In the genomic region with DNA sequence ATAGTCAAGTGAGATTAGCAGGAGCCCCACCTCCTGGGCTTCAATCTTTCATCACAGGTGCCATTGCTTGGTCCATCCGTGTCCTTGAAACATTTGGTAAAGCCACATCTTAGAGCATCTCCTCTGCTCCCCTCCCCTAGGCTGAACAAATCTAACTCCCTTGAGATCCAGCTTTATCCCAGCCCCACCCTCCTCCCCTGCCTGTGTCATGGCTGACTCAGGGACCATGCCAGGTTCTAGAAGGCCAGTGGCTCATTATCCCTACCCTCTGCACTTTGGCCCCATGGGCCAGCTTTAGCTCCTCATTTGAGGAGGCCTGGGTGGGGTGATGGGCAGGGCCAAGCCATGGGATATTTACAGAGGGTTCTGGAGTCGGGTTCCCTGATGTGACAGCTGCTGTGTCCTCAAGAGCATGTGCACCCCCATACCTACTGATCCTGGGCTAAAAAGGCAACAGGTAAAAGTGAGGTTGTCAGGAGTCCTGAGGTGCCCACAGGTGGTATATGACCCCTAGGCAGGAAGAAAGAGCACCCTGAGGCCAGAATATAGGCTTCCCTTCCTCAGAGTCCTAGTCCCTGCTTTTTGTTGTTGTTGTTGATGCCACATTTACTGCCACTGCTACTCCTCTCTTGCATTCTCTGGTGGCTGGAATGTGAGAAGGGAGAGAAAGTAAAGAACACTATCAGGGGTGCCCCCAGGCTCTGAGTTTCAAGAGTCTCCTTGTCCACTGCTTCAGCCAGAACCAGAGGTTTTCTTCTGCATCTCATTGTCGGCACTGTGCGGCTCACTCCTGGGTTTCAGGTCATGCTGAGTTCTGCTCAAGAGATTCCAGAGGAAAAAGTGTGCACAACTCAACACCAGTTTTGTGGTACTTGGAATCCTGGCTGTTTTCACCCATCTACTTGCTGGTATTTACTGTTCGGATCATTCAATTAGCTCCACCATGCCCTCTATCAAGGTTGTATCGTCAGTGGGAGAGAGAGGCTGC, we compare ENCODE assay signal across 24 cellular contexts.
"Had no signal": no experiment of that assay in that cellular context is flagged by ENCODE, and none has a peak within 500 bp of the region (broad histone marks: within the 10 kb centered on the region; RNA-seq: fewer than 3 reads in every experiment).

No MANE protein-coding gene starts in this region.

- H3K9me3 Mint-ChIP-seq: activated B cell treated with CpG ODN at 0.5 μM for 24 hours; activated naive CD4-positive, alpha-beta T cell treated with anti-CD3 and anti-CD28 coated beads, Interleukin-2, amount 50 U/mL, for 72 hours; brain; immature natural killer cell; natural killer cell; stimulated activated naive CD8-positive, alpha-beta T cell treated with anti-CD3 and anti-CD28 coated beads, Interleukin-15, Interleukin-2, amounts not matched to agents 100 ng/mL and 50 ng/mL, for 24 hours had no signal

- H3K27me3 Mint-ChIP-seq: progenitor cell of endocrine pancreas had no signal

- H3K4me3 Mint-ChIP-seq: activated B cell treated with CpG ODN at 0.5 μM for 24 hours; activated CD4-positive, alpha-beta T cell treated with anti-CD3 and anti-CD28 coated beads for 36 hours; brain; immature natural killer cell; natural killer cell; stimulated activated naive CD8-positive, alpha-beta T cell treated with anti-CD3 and anti-CD28 coated beads, Interleukin-15, Interleukin-2, amounts not matched to agents 100 ng/mL and 50 ng/mL, for 24 hours had no signal

- H3K27ac Mint-ChIP-seq: activated B cell treated with CpG ODN at 0.5 μM for 24 hours; activated CD4-positive, alpha-beta T cell treated with anti-CD3 and anti-CD28 coated beads for 36 hours; activated naive CD4-positive, alpha-beta T cell treated with anti-CD3 and anti-CD28 coated beads, Interleukin-2, amount 50 U/mL, for 72 hours; brain; immature natural killer cell; natural killer cell; progenitor cell of endocrine pancreas; stimulated activated naive CD8-positive, alpha-beta T cell treated with anti-CD3 and anti-CD28 coated beads, Interleukin-15, Interleukin-2, amounts not matched to agents 100 ng/mL and 50 ng/mL, for 24 hours had no signal

- DNase-seq: activated B cell treated with CpG ODN at 0.5 μM for 24 hours; activated CD4-positive, alpha-beta T cell treated with anti-CD3 and anti-CD28 coated beads for 36 hours; activated CD4-positive, alpha-beta T cell treated with anti-CD3 and anti-CD28 coated beads, Interleukin-2, amount 50 U/mL, for 4 hours; activated gamma-delta T cell treated with Interleukin-2 at 50 U/mL for 16 hours; activated T-cell treated with anti-CD3 and anti-CD28 coated beads, Interleukin-2, amount 50 U/mL, for 48 hours; aorta; dermis blood vessel endothelial cell; effector CD8-positive, alpha-beta T cell; foreskin melanocyte; immature natural killer cell; kidney glomerular epithelial cell; left lung; midbrain; natural killer cell; stimulated activated CD4-positive, alpha-beta T cell treated with anti-CD3 and anti-CD28 coated beads, Interleukin-12 subunit alpha, Interleukin-12 subunit beta, amount 100 ng/mL, for 4 hours; stimulated activated CD4-positive, alpha-beta T cell treated with anti-CD3 and anti-CD28 coated beads, Interleukin-4, amount 100 ng/mL, for 4 hours; substantia nigra; T1000; uterus had no signal

- H3K27ac ChIP-seq: left lung, tibial nerve, uterus had no signal

- H3K4me1 Mint-ChIP-seq: activated B cell treated with CpG ODN at 0.5 μM for 24 hours; activated CD4-positive, alpha-beta T cell treated with anti-CD3 and anti-CD28 coated beads for 36 hours had no signal

- H3K36me3 ChIP-seq: left lung, tibial nerve, uterus had no signal

- H3K27me3 ChIP-seq: left lung, tibial nerve, uterus had no signal

- ATAC-seq: activated CD4-positive, alpha-beta T cell treated with anti-CD3 and anti-CD28 coated beads for 36 hours; activated naive CD4-positive, alpha-beta T cell treated with anti-CD3 and anti-CD28 coated beads, Interleukin-2, amount 50 U/mL, for 72 hours; natural killer cell had no signal

- H3K9me3 ChIP-seq: left lung, tibial nerve, uterus had no signal

- H3K36me3 Mint-ChIP-seq: activated naive CD4-positive, alpha-beta T cell treated with anti-CD3 and anti-CD28 coated beads, Interleukin-2, amount 50 U/mL, for 72 hours; brain; natural killer cell had no signal

- H3K4me1 ChIP-seq: left lung, tibial nerve, uterus had no signal

- H3K4me3 ChIP-seq: left lung, tibial nerve, uterus had no signal
